ENCODE assay signal across 9 cellular contexts in genomic region chr2:98346259-98347236, GRCh38. TPM values are rescaled to one million over a fixed set of nuclear protein-coding genes. Genes with fewer than 3 reads are reported as not detected.
DNase-seq lines count a peak whose midpoint lies in the region; ATAC-seq and TF ChIP-seq lines count a peak whose summit lies in the region.
"Had no signal": no experiment of that assay in that cellular context is flagged by ENCODE, and none has a peak within 500 bp of the region (broad histone marks: within the 10 kb centered on the region; RNA-seq: fewer than 3 reads in every experiment).

Gene CNGA3 (plus strand): TSS chr2:98346456. CDS start chr2:98369976, 23,520 bp downstream.

- H3K9me3 Mint-ChIP-seq in Calu3 (ENCODE audit: low read depth, unreplicated experiment) (no peaks in the 10 kb centered on the region), nephron progenitor cell (peaks cover 13% of the 10 kb centered on the region)

- TF ChIP-seq POLR2A in gastroesophageal sphincter (IDR thresholded peaks at IDR 0.05): no peak

- ATAC-seq in SK-N-SH treated with all-trans-retinoic acid at 6 μM for 48 hours: peak; percentile 69
- ATAC-seq in gastroesophageal sphincter: no peak
- ATAC-seq in HG03095 (IDR thresholded peaks at IDR 0.05; ENCODE audit: unreplicated experiment): no peak

- CTCF ChIA-PET in Calu3 (lab: Charles Lee): no interaction called here

- no peaks in the 10 kb centered on the region for H3K9me3 ChIP-seq in effector memory CD4-positive, alpha-beta T cell (ENCODE audit: control insufficient read depth, low read length)
- H3K9me3 ChIP-seq in gastroesophageal sphincter: no peaks in the 10 kb centered on the region

- TF ChIP-seq EP300 in gastroesophageal sphincter (IDR thresholded peaks at IDR 0.05): no peak

- TF ChIP-seq CTCF in Calu3 (IDR thresholded peaks at IDR 0.05; ENCODE audit: unreplicated experiment) (no peak), epithelial cell of proximal tubule (conservative IDR thresholded peaks at IDR 0.05; ENCODE audit: low read depth, low read length) (no peak), nephron progenitor cell (IDR thresholded peaks at IDR 0.05) (no peak), gastroesophageal sphincter (IDR thresholded peaks at IDR 0.05) (no peak)

- intact Hi-C loops in Calu3 (cut with micrococcal nuclease; ENCODE audit: unreplicated experiment): no loop called here

- H3K27me3 ChIP-seq in effector memory CD4-positive, alpha-beta T cell (replicated peaks; ENCODE audit: control insufficient read depth, insufficient read depth, low read length, poor library complexity, severe bottlenecking): peaks cover 31% of the 10 kb centered on the region
- peaks cover 80% of the 10 kb centered on the region for H3K27me3 ChIP-seq in gastroesophageal sphincter

- H3K4me1 ChIP-seq in effector memory CD4-positive, alpha-beta T cell (ENCODE audit: control insufficient read depth, insufficient read depth, low read length, poor library complexity, severe bottlenecking): peaks cover 3% of the 10 kb centered on the region
- peaks cover 0 to 22% (median 3%) of the 10 kb centered on the region in 3 donors for H3K4me1 ChIP-seq in gastroesophageal sphincter

- H3K27me3 Mint-ChIP-seq in Calu3 (ENCODE audit: unreplicated experiment) (peaks cover 96% of the 10 kb centered on the region), nephron progenitor cell (ENCODE audit: low read depth, poor library complexity) (peaks cover 100% of the 10 kb centered on the region)

- H3K36me3 Mint-ChIP-seq in Calu3 (ENCODE audit: insufficient read depth, unreplicated experiment) (no peaks in the 10 kb centered on the region), nephron progenitor cell (ENCODE audit: low read depth) (no peaks in the 10 kb centered on the region)

- H3K27ac Mint-ChIP-seq in Calu3 (ENCODE audit: unreplicated experiment) (no peak within 1 kb of the TSS), nephron progenitor cell (no peak within 1 kb of the TSS)

- WGBS in gastroesophageal sphincter (ENCODE audit: low coverage in 1 of 2), 2 donors: 0% methylated on average over 10 of the region's 73 CpGs; no CpG with 5 or more reads in 1 of the 2 donors

- H3K4me1 Mint-ChIP-seq in Calu3 (ENCODE audit: low read depth, unreplicated experiment) (no peaks in the 10 kb centered on the region), nephron progenitor cell (peaks cover 5% of the 10 kb centered on the region)

- H3K4me3 Mint-ChIP-seq in Calu3 (ENCODE audit: low read depth, unreplicated experiment) (peak within 1 kb of the TSS; percentile 39), nephron progenitor cell (peak within 1 kb of the TSS; percentile 69)

- no peaks in the 10 kb centered on the region for H3K36me3 ChIP-seq in effector memory CD4-positive, alpha-beta T cell (ENCODE audit: control insufficient read depth, insufficient read depth, low read length)
- no peaks in the 10 kb centered on the region for H3K36me3 ChIP-seq in gastroesophageal sphincter

- H3K4me3 ChIP-seq in epithelial cell of proximal tubule (ENCODE audit: low read depth, low read length): peak within 1 kb of the TSS; percentile 24
- H3K4me3 ChIP-seq in effector memory CD4-positive, alpha-beta T cell (ENCODE audit: insufficient read depth, low read depth, low read length, poor library complexity, severe bottlenecking): no peak within 1 kb of the TSS
- peak within 1 kb of the TSS in 1 of 2 donors; percentile 37 for H3K4me3 ChIP-seq in gastroesophageal sphincter

- H3K27ac ChIP-seq in effector memory CD4-positive, alpha-beta T cell (ENCODE audit: insufficient read depth, low read length, poor library complexity, severe bottlenecking): no peak within 1 kb of the TSS
- H3K27ac ChIP-seq in gastroesophageal sphincter: peak within 1 kb of the TSS in 2 of 4 donors; percentile 4 to 39
- H3K27ac ChIP-seq: epithelial cell of prostate had no signal

- peak; percentile 16 for DNase-seq in Calu3
- no peak for DNase-seq in epithelial cell of proximal tubule (ENCODE audit: low read depth)
- peak; percentile 87 for DNase-seq in nephron progenitor cell
- DNase-seq in effector memory CD4-positive, alpha-beta T cell: no peak
- no peak for DNase-seq in OCI-M1 (lab: John Stamatoyannopoulos, UW)

- no TSS peak for BruUV-seq in Calu3 (replicated peaks; lab: Mats Ljungman, UMichigan)

TF ChIP-seq in SK-N-SH treated with all-trans-retinoic acid at 6 μM for 48 hours, 23 proteins besides CTCF, POLR2A, EP300 and RAD21:
- TF ChIP-seq GLIS3 (CRISPR knock-in tag; IDR thresholded peaks at IDR 0.05): no peak
- TF ChIP-seq BACH2 (CRISPR knock-in tag; IDR thresholded peaks at IDR 0.05; ENCODE audit: borderline replicate concordance): no peak
- no peak for TF ChIP-seq TOX (CRISPR knock-in tag; IDR thresholded peaks at IDR 0.05; ENCODE audit: borderline replicate concordance)
- no peak for TF ChIP-seq ZC3H10 (CRISPR knock-in tag; IDR thresholded peaks at IDR 0.05)
- no peak for TF ChIP-seq ISL1 (CRISPR knock-in tag; IDR thresholded peaks at IDR 0.05)
- TF ChIP-seq, protein P1, sequence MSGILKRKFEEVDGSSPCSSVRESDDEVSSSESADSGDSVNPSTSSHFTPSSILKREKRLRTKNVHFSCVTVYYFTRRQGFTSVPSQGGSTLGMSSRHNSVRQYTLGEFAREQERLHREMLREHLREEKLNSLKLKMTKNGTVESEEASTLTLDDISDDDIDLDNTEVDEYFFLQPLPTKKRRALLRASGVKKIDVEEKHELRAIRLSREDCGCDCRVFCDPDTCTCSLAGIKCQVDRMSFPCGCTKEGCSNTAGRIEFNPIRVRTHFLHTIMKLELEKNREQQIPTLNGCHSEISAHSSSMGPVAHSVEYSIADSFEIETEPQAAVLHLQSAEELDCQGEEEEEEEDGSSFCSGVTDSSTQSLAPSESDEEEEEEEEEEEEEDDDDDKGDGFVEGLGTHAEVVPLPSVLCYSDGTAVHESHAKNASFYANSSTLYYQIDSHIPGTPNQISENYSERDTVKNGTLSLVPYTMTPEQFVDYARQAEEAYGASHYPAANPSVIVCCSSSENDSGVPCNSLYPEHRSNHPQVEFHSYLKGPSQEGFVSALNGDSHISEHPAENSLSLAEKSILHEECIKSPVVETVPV (CRISPR knock-in tag; IDR thresholded peaks at IDR 0.05): no peak
TF ChIP-seq in SK-N-SH treated with all-trans-retinoic acid at 6 μM for 48 hours: peak in this region for 0.

RNA-seq across cellular contexts. Expression of gene CNGA3, which starts in this region (rescaled TPM):
- total RNA-seq in Calu3 (2022) (not detected in 2 replicates), epithelial cell of proximal tubule (not detected in 2 replicates), gastroesophageal sphincter (10 to 100 TPM in 1 of 4 donors, 1 to 10 TPM in 3; 1.1 to 10.6 (median 6.1) TPM)

Comparison
In these comparisons a context has a peak if more than half of its experiments do, and no peak if none do; other contexts are left out.
1. Peak in DNase-seq in Calu3; RNA of the gene not detected or under 1 TPM.